In the genomic region with DNA sequence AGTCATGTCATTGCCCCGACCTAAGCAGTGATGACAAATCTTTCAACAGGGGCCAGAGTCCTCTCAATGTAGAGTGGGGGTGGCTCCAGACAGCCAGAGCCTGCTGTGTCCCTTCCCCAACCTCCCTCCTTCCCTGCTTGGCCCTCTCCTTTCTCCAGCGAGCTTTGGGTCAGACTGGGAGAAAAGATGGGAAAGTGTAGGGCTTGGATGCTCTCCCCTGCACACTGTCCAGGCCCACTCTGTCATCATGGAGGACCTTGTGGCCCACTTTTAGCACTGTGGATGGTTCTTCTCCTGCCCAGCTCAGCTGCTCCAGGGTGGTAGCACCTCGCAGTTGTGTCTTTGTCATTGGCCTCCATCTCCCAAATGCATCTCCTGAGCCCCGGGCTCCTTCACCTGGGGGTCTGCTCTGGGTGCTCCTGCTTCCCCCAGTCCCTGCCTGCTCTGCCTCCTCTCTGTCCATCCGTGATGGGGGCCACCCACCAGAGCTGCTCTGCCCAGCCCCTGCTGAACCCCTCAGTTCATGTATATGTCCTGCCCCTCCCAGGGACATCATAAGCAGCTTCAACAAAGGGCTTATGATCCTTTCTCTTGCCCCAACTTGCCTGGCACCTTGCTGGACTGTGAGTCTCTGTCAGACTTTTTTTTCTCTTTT, we compare ENCODE assay signal across 1 cellular context.
TF ChIP-seq lines count a peak whose summit lies in the region.

No MANE protein-coding gene starts in this region.

TF ChIP-seq in H1, 55 proteins besides CTCF, POLR2A, EP300 and RAD21:
- TF ChIP-seq POU5F1 (IDR thresholded peaks at IDR 0.05; ENCODE audit: low read depth, low read length) (no peak), CREB1 (IDR thresholded peaks at IDR 0.05) (no peak), SP1 (IDR thresholded peaks at IDR 0.05; ENCODE audit: low read depth, low read length) (no peak), BCL11A (IDR thresholded peaks at IDR 0.05; ENCODE audit: low read depth in 2 of 2, low read length in 2 of 2) (no peak), CTBP2 (IDR thresholded peaks at IDR 0.05; ENCODE audit: borderline replicate concordance, insufficient read depth, insufficient read length, low read length) (no peak), ZNF274 (IDR thresholded peaks at IDR 0.05; ENCODE audit: borderline replicate concordance, extremely low read depth, low read length) (no peak), TAF7 (optimal IDR thresholded peaks at IDR 0.05; ENCODE audit: borderline replicate concordance, low read depth, low read length) (no peak), ASH2L (IDR thresholded peaks at IDR 0.05; ENCODE audit: low read length) (no peak), EZH2 (IDR thresholded peaks at IDR 0.05; ENCODE audit: low read depth, low read length, severe bottlenecking) (no peak), GABPA (IDR thresholded peaks at IDR 0.05; ENCODE audit: borderline replicate concordance, insufficient read depth, low read length) (no peak), CHD1 (IDR thresholded peaks at IDR 0.05; ENCODE audit: low read depth, low read length) (no peak), USF2 (IDR thresholded peaks at IDR 0.05; ENCODE audit: low read length) (no peak), TAF1 (IDR thresholded peaks at IDR 0.05; ENCODE audit: low read depth, low read length) (no peak), SP2 (IDR thresholded peaks at IDR 0.05; ENCODE audit: low read length) (no peak)
